ENCODE assay signal across 22 cellular contexts in the genomic region with DNA sequence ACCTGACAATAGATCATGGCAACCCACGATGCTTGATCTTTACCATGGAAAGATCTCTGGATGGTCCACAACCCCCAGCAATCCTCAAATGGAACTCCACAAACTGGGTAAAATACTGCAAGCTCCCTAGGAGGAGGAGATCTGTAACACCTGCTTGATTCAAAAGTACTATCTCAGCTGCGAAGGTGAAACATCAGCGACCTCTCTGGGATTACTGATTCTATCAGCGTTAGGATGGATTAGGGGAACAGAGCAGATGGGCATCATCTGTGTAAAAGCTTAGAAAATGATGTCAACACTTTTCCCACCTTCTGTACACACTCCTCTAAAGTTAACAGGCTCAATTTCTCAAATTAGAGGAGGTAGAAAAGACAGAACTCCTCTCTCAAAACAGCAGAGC.
DNase-seq lines count a peak whose midpoint lies in the region; ATAC-seq, FAIRE-seq and TF ChIP-seq lines count a peak whose summit lies in the region.
"Had no signal": no experiment of that assay in that cellular context is flagged by ENCODE, and none has a peak within 500 bp of the region (broad histone marks: within the 10 kb centered on the region; RNA-seq: fewer than 3 reads in every experiment).

No MANE protein-coding gene starts in this region.

- no peak for ATAC-seq in GM18511 (IDR thresholded peaks at IDR 0.05; ENCODE audit: unreplicated experiment)
- ATAC-seq: CD8-positive, alpha-beta T cell had no signal

- H3K27me3 ChIP-seq in WERI-Rb-1 (ENCODE audit: insufficient read depth, low read depth, severe bottlenecking) = no peaks in the 10 kb centered on the region
- H3K27me3 ChIP-seq: BLaER1 had no signal

- peak; percentile 94 for FAIRE-seq in D721Med (lab: Jason Lieb, UNC)
- FAIRE-seq: GM12891, GM18507, H54 had no signal

- H3K4me3 ChIP-seq in WERI-Rb-1 (ENCODE audit: low read depth, low read length) (0 out of 2 replicates have a peak overlapping the region, but pooled peaks have one; percentile 9), coronary artery (no peak overlapping the region)
- H3K4me3 ChIP-seq: BLaER1, HAP-1 had no signal

- H3K9me3 ChIP-seq in WERI-Rb-1 (ENCODE audit: severe bottlenecking) = no peaks in the 10 kb centered on the region
- H3K9me3 ChIP-seq: BLaER1, Caco-2, HAP-1 had no signal

- H3K36me3 ChIP-seq in WERI-Rb-1 = no peaks in the 10 kb centered on the region
- H3K36me3 ChIP-seq: BLaER1, HAP-1 had no signal

- TF ChIP-seq CTCF in D721Med (IDR thresholded peaks at IDR 0.05; ENCODE audit: insufficient read depth, missing control alignments) = peak; percentile 12
- TF ChIP-seq CTCF in WERI-Rb-1 (IDR thresholded peaks at IDR 0.05; ENCODE audit: low read depth, low read length) = no peak
- TF ChIP-seq CTCF in coronary artery (IDR thresholded peaks at IDR 0.05) = no peak

- DNase-seq in NCI-H748 (lab: John Stamatoyannopoulos, UW; ENCODE audit: unreplicated experiment) (peak; percentile 7), NCI-H748 treated with DMSO at 0.1 percent for 48 hours (lab: John Stamatoyannopoulos, UW) (no peak), D721Med (ENCODE audit: insufficient read length, low spot score) (no peak), NCI-H524 treated with DMSO at 0.1 percent for 48 hours (lab: John Stamatoyannopoulos, UW) (peak; percentile 84), WERI-Rb-1 (peak; percentile 70), activated gamma-delta T cell treated with Interleukin-2 at 50 U/mL for 16 hours (no peak), coronary artery (ENCODE audit: low spot score) (no peak)
- DNase-seq: Caco-2; CD4-positive, CD25-positive, alpha-beta regulatory T cell; CD8-positive, alpha-beta T cell; DMS53; DMS79 treated with DMSO at 0.1 percent for 48 hours; GF-D8; GOT3; HFFc6 had no signal

- H3K27ac ChIP-seq in WERI-Rb-1 = peak overlapping the region; percentile 52
- no peak overlapping the region for H3K27ac ChIP-seq in coronary artery
- H3K27ac ChIP-seq: BLaER1, C4-2B had no signal

Comparison
In these comparisons a context has a peak if more than half of its experiments do, and no peak if none do; other contexts are left out.
1. DNase-seq: peak in NCI-H748 (single experiment), NCI-H524 treated with DMSO at 0.1 percent for 48 hours (single experiment) and WERI-Rb-1 (single experiment); none in NCI-H748 treated with DMSO at 0.1 percent for 48 hours (single experiment), D721Med (single experiment), activated gamma-delta T cell treated with Interleukin-2 at 50 U/mL for 16 hours (single experiment) and coronary artery (single experiment).